22 cellular contexts compared by ENCODE assay signal in genomic region chr10:114391599-114391998, GRCh38.
"Had no signal": no experiment of that assay in that cellular context is flagged by ENCODE, and none has a peak within 500 bp of the region (broad histone marks: within the 10 kb centered on the region; RNA-seq: fewer than 3 reads in every experiment).

No MANE protein-coding gene starts in this region.

- H3K27ac Mint-ChIP-seq: activated CD4-positive, alpha-beta memory T cell treated with anti-CD3 and anti-CD28 coated beads for 36 hours; activated naive CD4-positive, alpha-beta T cell treated with anti-CD3 and anti-CD28 coated beads, Interleukin-2, amount 10 ng/mL, durations not matched to agents 7 days and 5 days; activated naive CD8-positive, alpha-beta T cell treated with anti-CD3 and anti-CD28 coated beads, Interleukin-2, amount 50 U/mL, for 24 hours; brain; endodermal cell; stimulated activated effector memory CD8-positive, alpha-beta T cell treated with anti-CD3 and anti-CD28 coated beads, Interleukin-12 subunit alpha, Interleukin-12 subunit beta, amount 100 ng/mL, for 72 hours had no signal

- H3K9me3 ChIP-seq: gastroesophageal sphincter, heart left ventricle, left ventricle myocardium inferior, right lobe of liver, stomach, upper lobe of left lung had no signal

- H3K27ac ChIP-seq: dorsolateral prefrontal cortex, left ventricle myocardium inferior, right lobe of liver, stomach, upper lobe of left lung had no signal

- H3K27me3 ChIP-seq: gastroesophageal sphincter, heart left ventricle, right lobe of liver, upper lobe of left lung had no signal

- H3K36me3 Mint-ChIP-seq: activated CD4-positive, alpha-beta memory T cell treated with anti-CD3 and anti-CD28 coated beads for 36 hours; activated naive CD4-positive, alpha-beta T cell treated with anti-CD3 and anti-CD28 coated beads, Interleukin-2, amount 10 ng/mL, durations not matched to agents 7 days and 5 days; brain; stimulated activated effector memory CD8-positive, alpha-beta T cell treated with anti-CD3 and anti-CD28 coated beads, Interleukin-12 subunit alpha, Interleukin-12 subunit beta, amount 100 ng/mL, for 72 hours had no signal

- FAIRE-seq: colon, TTC549 had no signal

- DNase-seq: activated CD4-positive, alpha-beta memory T cell treated with anti-CD3 and anti-CD28 coated beads for 36 hours; activated CD4-positive, alpha-beta T cell treated with anti-CD3 and anti-CD28 coated beads for 4 hours; activated effector memory CD4-positive, alpha-beta T cell treated with Interleukin-2 at 50 U/mL for 16 hours; activated naive CD4-positive, alpha-beta T cell treated with anti-CD3 and anti-CD28 coated beads, Interleukin-2, amount 10 ng/mL, durations not matched to agents 7 days and 5 days; activated naive CD8-positive, alpha-beta T cell treated with anti-CD3 and anti-CD28 coated beads, Interleukin-2, amount 50 U/mL, for 24 hours; activated T-cell treated with anti-CD3 and anti-CD28 coated beads, Interleukin-2, amount 50 U/mL, for 4 hours; anterior cingulate cortex; central memory CD4-positive, alpha-beta T cell; dorsolateral prefrontal cortex; endodermal cell; heart left ventricle; left ventricle myocardium inferior; right lobe of liver; stimulated activated CD4-positive, alpha-beta T cell treated with anti-CD3 and anti-CD28 coated beads, Interleukin-4, amount 100 ng/mL, for 24 hours; stomach; upper lobe of left lung had no signal

- H3K4me1 ChIP-seq: right lobe of liver, upper lobe of left lung had no signal

- ATAC-seq: activated naive CD8-positive, alpha-beta T cell treated with anti-CD3 and anti-CD28 coated beads, Interleukin-2, amount 50 U/mL, for 24 hours; activated T-cell treated with anti-CD3 and anti-CD28 coated beads, Interleukin-2, amount 50 U/mL, for 4 hours; gastroesophageal sphincter; heart left ventricle; right lobe of liver; stimulated activated effector memory CD8-positive, alpha-beta T cell treated with anti-CD3 and anti-CD28 coated beads, Interleukin-12 subunit alpha, Interleukin-12 subunit beta, amount 100 ng/mL, for 72 hours had no signal

- H3K4me3 Mint-ChIP-seq: activated CD4-positive, alpha-beta memory T cell treated with anti-CD3 and anti-CD28 coated beads for 36 hours; activated naive CD4-positive, alpha-beta T cell treated with anti-CD3 and anti-CD28 coated beads, Interleukin-2, amount 10 ng/mL, durations not matched to agents 7 days and 5 days; activated naive CD8-positive, alpha-beta T cell treated with anti-CD3 and anti-CD28 coated beads, Interleukin-2, amount 50 U/mL, for 24 hours; activated T-cell treated with anti-CD3 and anti-CD28 coated beads, Interleukin-2, amount 50 U/mL, for 4 hours; brain; endodermal cell; stimulated activated effector memory CD8-positive, alpha-beta T cell treated with anti-CD3 and anti-CD28 coated beads, Interleukin-12 subunit alpha, Interleukin-12 subunit beta, amount 100 ng/mL, for 72 hours had no signal

- H3K36me3 ChIP-seq: gastroesophageal sphincter, heart left ventricle, left ventricle myocardium inferior, right lobe of liver, stomach, upper lobe of left lung had no signal

- H3K9me3 Mint-ChIP-seq: activated CD4-positive, alpha-beta memory T cell treated with anti-CD3 and anti-CD28 coated beads for 36 hours; activated naive CD4-positive, alpha-beta T cell treated with anti-CD3 and anti-CD28 coated beads, Interleukin-2, amount 10 ng/mL, durations not matched to agents 7 days and 5 days; activated T-cell treated with anti-CD3 and anti-CD28 coated beads, Interleukin-2, amount 50 U/mL, for 4 hours; brain; endodermal cell; stimulated activated effector memory CD8-positive, alpha-beta T cell treated with anti-CD3 and anti-CD28 coated beads, Interleukin-12 subunit alpha, Interleukin-12 subunit beta, amount 100 ng/mL, for 72 hours had no signal

- H3K4me2 ChIP-seq: smooth muscle cell had no signal

- H3K4me3 ChIP-seq: dorsolateral prefrontal cortex, gastroesophageal sphincter, heart left ventricle, left ventricle myocardium inferior, right lobe of liver, smooth muscle cell, stomach, upper lobe of left lung had no signal
